In the genomic region with DNA sequence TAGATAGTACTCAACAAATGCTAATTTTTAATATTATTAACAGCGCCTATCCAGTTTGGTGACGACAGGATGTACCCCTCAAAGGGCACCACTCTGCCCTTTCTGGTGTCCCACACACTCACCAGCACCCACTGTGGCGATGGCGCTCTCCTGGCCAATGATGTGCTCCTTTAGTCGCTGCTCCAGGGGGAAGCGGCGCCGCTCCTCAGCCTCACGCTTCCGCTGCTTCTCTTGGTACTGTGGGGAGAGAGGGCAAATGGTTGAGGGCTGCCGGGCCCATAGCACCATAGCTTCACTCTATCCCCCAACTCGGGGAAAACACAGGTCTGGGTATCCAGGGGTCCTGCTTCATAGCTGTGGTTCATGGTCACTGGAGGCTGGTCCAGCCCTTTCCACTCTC, we compare ENCODE assay signal across 36 cellular contexts.
"Had no signal": no experiment of that assay in that cellular context is flagged by ENCODE, and none has a peak within 500 bp of the region (broad histone marks: within the 10 kb centered on the region; RNA-seq: fewer than 3 reads in every experiment).

No MANE protein-coding gene starts in this region.

- H3K4me3 Mint-ChIP-seq: activated B cell treated with CpG ODN at 0.5 μM for 24 hours; activated CD4-positive, alpha-beta memory T cell treated with anti-CD3 and anti-CD28 coated beads for 36 hours; activated CD4-positive, alpha-beta T cell treated with anti-CD3 and anti-CD28 coated beads, Interleukin-2, amount 10 ng/mL, durations not matched to agents 24 days and 14 days; activated CD8-positive, alpha-beta T cell treated with anti-CD3 and anti-CD28 coated beads for 36 hours; activated naive CD4-positive, alpha-beta T cell treated with anti-CD3 and anti-CD28 coated beads, Interleukin-2, amount 10 ng/mL, durations not matched to agents 7 days and 5 days; activated naive CD4-positive, alpha-beta T cell treated with anti-CD3 and anti-CD28 coated beads, Interleukin-2, amount 50 U/mL, for 24 hours; activated naive CD8-positive, alpha-beta T cell; activated naive CD8-positive, alpha-beta T cell treated with anti-CD3 and anti-CD28 coated beads, Interleukin-2, amount 10 ng/mL, durations not matched to agents 7 days and 5 days; activated naive CD8-positive, alpha-beta T cell treated with anti-CD3 and anti-CD28 coated beads, Interleukin-2, amount 50 U/mL, for 24 hours; activated T-cell treated with anti-CD3 and anti-CD28 coated beads, Interleukin-2, amount 50 U/mL, for 4 hours; activated T-cell treated with anti-CD3 and anti-CD28 coated beads, Interleukin-2, amount 50 U/mL, for 72 hours; activated T-helper 1 cell treated with anti-CD3 and anti-CD28 coated beads, Interleukin-12 subunit alpha, Interleukin-12 subunit beta, Interleukin-2, Interleukin-4 antibody, amounts not matched to agents 30 ng/mL and 10 ng/mL and 1 ng/mL, durations not matched to agents 14 hours and 24 hours and 36 hours; activated T-helper 17 cell treated with anti-CD3 and anti-CD28 coated beads, Interleukin-2, amount 50 U/mL, for 72 hours; brain; central memory CD8-positive, alpha-beta T cell; T-cell; T-helper 2 cell treated with Interferon-gamma antibody and Interleukin-4, amounts not matched to agents 5 μg/mL and 100 μg/mL, for 36 hours had no signal

- H3K27ac Mint-ChIP-seq: activated B cell treated with CpG ODN at 0.5 μM for 24 hours; activated CD4-positive, alpha-beta memory T cell treated with anti-CD3 and anti-CD28 coated beads for 36 hours; activated CD4-positive, alpha-beta T cell treated with anti-CD3 and anti-CD28 coated beads, Interleukin-2, amount 10 ng/mL, durations not matched to agents 24 days and 14 days; activated CD8-positive, alpha-beta T cell treated with anti-CD3 and anti-CD28 coated beads for 36 hours; activated naive CD4-positive, alpha-beta T cell treated with anti-CD3 and anti-CD28 coated beads, Interleukin-2, amount 10 ng/mL, durations not matched to agents 7 days and 5 days; activated naive CD4-positive, alpha-beta T cell treated with anti-CD3 and anti-CD28 coated beads, Interleukin-2, amount 50 U/mL, for 24 hours; activated naive CD8-positive, alpha-beta T cell; activated naive CD8-positive, alpha-beta T cell treated with anti-CD3 and anti-CD28 coated beads, Interleukin-2, amount 10 ng/mL, durations not matched to agents 7 days and 5 days; activated naive CD8-positive, alpha-beta T cell treated with anti-CD3 and anti-CD28 coated beads, Interleukin-2, amount 50 U/mL, for 24 hours; activated T-cell treated with anti-CD3 and anti-CD28 coated beads, Interleukin-2, amount 50 U/mL, for 72 hours; activated T-helper 1 cell treated with anti-CD3 and anti-CD28 coated beads, Interleukin-12 subunit alpha, Interleukin-12 subunit beta, Interleukin-2, Interleukin-4 antibody, amounts not matched to agents 30 ng/mL and 10 ng/mL and 1 ng/mL, durations not matched to agents 14 hours and 24 hours and 36 hours; activated T-helper 17 cell treated with anti-CD3 and anti-CD28 coated beads, Interleukin-2, amount 50 U/mL, for 72 hours; T-cell; T-helper 2 cell treated with Interferon-gamma antibody and Interleukin-4, amounts not matched to agents 5 μg/mL and 100 μg/mL, for 36 hours had no signal

- ATAC-seq: activated CD8-positive, alpha-beta T cell treated with anti-CD3 and anti-CD28 coated beads for 36 hours; activated naive CD8-positive, alpha-beta T cell treated with anti-CD3 and anti-CD28 coated beads, Interleukin-2, amount 50 U/mL, for 24 hours; activated T-cell treated with anti-CD3 and anti-CD28 coated beads, Interleukin-2, amount 50 U/mL, for 4 hours; activated T-cell treated with anti-CD3 and anti-CD28 coated beads, Interleukin-2, amount 50 U/mL, for 72 hours; activated T-helper 17 cell treated with anti-CD3 and anti-CD28 coated beads, Interleukin-2, amount 50 U/mL, for 72 hours; T-cell had no signal

- H3K36me3 Mint-ChIP-seq: activated naive CD4-positive, alpha-beta T cell treated with anti-CD3 and anti-CD28 coated beads, Interleukin-2, amount 10 ng/mL, durations not matched to agents 7 days and 5 days had no signal

- H3K4me1 ChIP-seq: ascending aorta had no signal

- H3K4me3 ChIP-seq: ascending aorta, cardiac muscle cell had no signal

- DNase-seq: activated B cell treated with CpG ODN at 0.5 μM for 24 hours; activated CD4-positive, alpha-beta memory T cell treated with anti-CD3 and anti-CD28 coated beads for 36 hours; activated CD4-positive, alpha-beta T cell treated with anti-CD3 and anti-CD28 coated beads for 4 hours; activated CD4-positive, alpha-beta T cell treated with anti-CD3 and anti-CD28 coated beads, Interleukin-2, amount 10 ng/mL, durations not matched to agents 24 days and 14 days; activated CD4-positive, alpha-beta T cell treated with anti-CD3 and anti-CD28 coated beads, Interleukin-2, amount 50 U/mL, for 1 hour; activated CD4-positive, alpha-beta T cell treated with anti-CD3 and anti-CD28 coated beads, Interleukin-2, amount 50 U/mL, for 4 hours; activated CD4-positive, CD25-positive, alpha-beta regulatory T cell treated with anti-CD3 and anti-CD28 coated beads, Interleukin-2, amount 50 U/mL, for 72 hours; activated CD8-positive, alpha-beta memory T cell treated with anti-CD3 and anti-CD28 coated beads, Interleukin-2, amount 50 U/mL, for 4 hours; activated CD8-positive, alpha-beta T cell treated with anti-CD3 and anti-CD28 coated beads for 36 hours; activated effector memory CD4-positive, alpha-beta T cell treated with anti-CD3 and anti-CD28 coated beads, Interleukin-2, amount 50 U/mL, for 16 hours; activated gamma-delta T cell treated with Interleukin-2 at 50 U/mL for 16 hours; activated naive CD4-positive, alpha-beta T cell treated with anti-CD3 and anti-CD28 coated beads, Interleukin-2, amount 10 ng/mL, durations not matched to agents 7 days and 5 days; activated naive CD4-positive, alpha-beta T cell treated with Interleukin-2 at 50 U/mL for 16 hours; activated naive CD8-positive, alpha-beta T cell treated with anti-CD3 and anti-CD28 coated beads, Interleukin-2, amount 10 ng/mL, durations not matched to agents 7 days and 5 days; activated naive CD8-positive, alpha-beta T cell treated with anti-CD3 and anti-CD28 coated beads, Interleukin-2, amount 50 U/mL, for 24 hours; activated T-cell treated with anti-CD3 and anti-CD28 coated beads for 4 hours; activated T-cell treated with anti-CD3 and anti-CD28 coated beads, Interleukin-2, amount 50 U/mL, for 1 hour; activated T-cell treated with anti-CD3 and anti-CD28 coated beads, Interleukin-2, amount 50 U/mL, for 4 hours; activated T-cell treated with anti-CD3 and anti-CD28 coated beads, Interleukin-2, amount 50 U/mL, for 72 hours; amygdala; anterior cingulate cortex; caudate nucleus; cerebellar nuclear complex; T-cell; T-helper 2 cell; T-helper 9 cell had no signal

- H3K9me3 ChIP-seq: ascending aorta had no signal

- H3K4me1 Mint-ChIP-seq: activated B cell treated with CpG ODN at 0.5 μM for 24 hours; activated naive CD4-positive, alpha-beta T cell treated with anti-CD3 and anti-CD28 coated beads, Interleukin-2, amount 50 U/mL, for 24 hours; activated naive CD8-positive, alpha-beta T cell treated with anti-CD3 and anti-CD28 coated beads, Interleukin-2, amount 50 U/mL, for 24 hours; brain; central memory CD8-positive, alpha-beta T cell; T-cell had no signal

- H3K27me3 ChIP-seq: ascending aorta, cardiac muscle cell had no signal

- H3K27ac ChIP-seq: ascending aorta, VCaP had no signal

- H3K27me3 Mint-ChIP-seq: activated B cell treated with CpG ODN at 0.5 μM for 24 hours; activated CD4-positive, alpha-beta memory T cell treated with anti-CD3 and anti-CD28 coated beads for 36 hours; activated CD4-positive, alpha-beta T cell treated with anti-CD3 and anti-CD28 coated beads, Interleukin-2, amount 10 ng/mL, durations not matched to agents 24 days and 14 days; activated CD8-positive, alpha-beta T cell treated with anti-CD3 and anti-CD28 coated beads for 36 hours; activated naive CD4-positive, alpha-beta T cell treated with anti-CD3 and anti-CD28 coated beads, Interleukin-2, amount 10 ng/mL, durations not matched to agents 7 days and 5 days; activated naive CD4-positive, alpha-beta T cell treated with anti-CD3 and anti-CD28 coated beads, Interleukin-2, amount 50 U/mL, for 24 hours; activated naive CD8-positive, alpha-beta T cell; activated naive CD8-positive, alpha-beta T cell treated with anti-CD3 and anti-CD28 coated beads, Interleukin-2, amount 10 ng/mL, durations not matched to agents 7 days and 5 days; activated naive CD8-positive, alpha-beta T cell treated with anti-CD3 and anti-CD28 coated beads, Interleukin-2, amount 50 U/mL, for 24 hours; activated T-helper 17 cell treated with anti-CD3 and anti-CD28 coated beads, Interleukin-2, amount 50 U/mL, for 72 hours; brain; central memory CD8-positive, alpha-beta T cell; T-cell had no signal

- H3K36me3 ChIP-seq: cardiac muscle cell had no signal
